ENCODE assay signal across 1 cellular context in genomic region chr16:15457390-15457789, GRCh38.
TF ChIP-seq lines count a peak whose summit lies in the region.

No MANE protein-coding gene starts in this region.

TF ChIP-seq in IMR-90, 13 proteins besides CTCF, POLR2A, EP300 and RAD21 (continued from another document):
- TF ChIP-seq, protein P1, sequence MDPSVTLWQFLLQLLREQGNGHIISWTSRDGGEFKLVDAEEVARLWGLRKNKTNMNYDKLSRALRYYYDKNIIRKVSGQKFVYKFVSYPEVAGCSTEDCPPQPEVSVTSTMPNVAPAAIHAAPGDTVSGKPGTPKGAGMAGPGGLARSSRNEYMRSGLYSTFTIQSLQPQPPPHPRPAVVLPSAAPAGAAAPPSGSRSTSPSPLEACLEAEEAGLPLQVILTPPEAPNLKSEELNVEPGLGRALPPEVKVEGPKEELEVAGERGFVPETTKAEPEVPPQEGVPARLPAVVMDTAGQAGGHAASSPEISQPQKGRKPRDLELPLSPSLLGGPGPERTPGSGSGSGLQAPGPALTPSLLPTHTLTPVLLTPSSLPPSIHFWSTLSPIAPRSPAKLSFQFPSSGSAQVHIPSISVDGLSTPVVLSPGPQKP (IDR thresholded peaks at IDR 0.05; ENCODE audit: borderline replicate concordance, low read depth, low read length) = no peak
- TF ChIP-seq USF2 (IDR thresholded peaks at IDR 0.05; ENCODE audit: low read depth, low read length) = no peak
- TF ChIP-seq CHD1 (IDR thresholded peaks at IDR 0.05; ENCODE audit: low read depth, low read length) = no peak
- no peak for TF ChIP-seq NFE2L2 (IDR thresholded peaks at IDR 0.05; ENCODE audit: low read depth, low read length)
- TF ChIP-seq MAZ (IDR thresholded peaks at IDR 0.05; ENCODE audit: borderline replicate concordance, low read depth, low read length) = no peak
- no peak for TF ChIP-seq SMC3 (IDR thresholded peaks at IDR 0.05; ENCODE audit: low read depth, low read length)
- TF ChIP-seq MAFK (IDR thresholded peaks at IDR 0.05; ENCODE audit: low read depth, low read length) = no peak
- no peak for TF ChIP-seq RFX5 (IDR thresholded peaks at IDR 0.05; ENCODE audit: low read depth, low read length)
- no peak for TF ChIP-seq FOS (IDR thresholded peaks at IDR 0.05; ENCODE audit: low read depth, low read length)
- TF ChIP-seq CEBPB (IDR thresholded peaks at IDR 0.05; ENCODE audit: low read depth, low read length) = no peak
- TF ChIP-seq MXI1 (IDR thresholded peaks at IDR 0.05; ENCODE audit: borderline replicate concordance, low read depth, low read length) = no peak
- TF ChIP-seq RCOR1 (IDR thresholded peaks at IDR 0.05; ENCODE audit: insufficient replicate concordance, low read length) = no peak
TF ChIP-seq in IMR-90: peak in this region for 0.
